1 cellular context compared by ENCODE assay signal in the genomic region with DNA sequence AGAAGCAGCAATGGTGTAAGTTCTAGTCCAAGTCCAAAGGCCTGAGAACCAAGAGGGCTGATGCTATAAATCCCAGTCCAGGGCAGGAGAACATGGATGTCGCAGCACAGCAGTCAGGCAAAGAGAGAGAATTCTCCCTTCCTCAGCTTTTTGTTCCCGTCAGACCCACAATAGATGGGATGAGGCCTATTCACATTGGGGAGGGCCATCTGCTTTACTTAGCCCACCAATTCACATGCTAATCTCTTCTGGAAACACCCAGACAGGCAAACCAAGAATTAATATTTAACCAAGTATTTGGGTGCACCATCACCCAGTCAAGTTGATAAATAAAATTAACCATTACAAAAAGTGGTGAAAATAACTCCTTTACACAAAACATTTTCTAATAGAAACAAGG.
A peak's percentile ranks its signal among the peaks of the same experiment; 100 is the strongest.
TF ChIP-seq lines count a peak whose summit lies in the region.

No MANE protein-coding gene starts in this region.

TF ChIP-seq in H1, 55 proteins besides CTCF, POLR2A, EP300 and RAD21 (continued from another document):
- TF ChIP-seq, protein P1, sequence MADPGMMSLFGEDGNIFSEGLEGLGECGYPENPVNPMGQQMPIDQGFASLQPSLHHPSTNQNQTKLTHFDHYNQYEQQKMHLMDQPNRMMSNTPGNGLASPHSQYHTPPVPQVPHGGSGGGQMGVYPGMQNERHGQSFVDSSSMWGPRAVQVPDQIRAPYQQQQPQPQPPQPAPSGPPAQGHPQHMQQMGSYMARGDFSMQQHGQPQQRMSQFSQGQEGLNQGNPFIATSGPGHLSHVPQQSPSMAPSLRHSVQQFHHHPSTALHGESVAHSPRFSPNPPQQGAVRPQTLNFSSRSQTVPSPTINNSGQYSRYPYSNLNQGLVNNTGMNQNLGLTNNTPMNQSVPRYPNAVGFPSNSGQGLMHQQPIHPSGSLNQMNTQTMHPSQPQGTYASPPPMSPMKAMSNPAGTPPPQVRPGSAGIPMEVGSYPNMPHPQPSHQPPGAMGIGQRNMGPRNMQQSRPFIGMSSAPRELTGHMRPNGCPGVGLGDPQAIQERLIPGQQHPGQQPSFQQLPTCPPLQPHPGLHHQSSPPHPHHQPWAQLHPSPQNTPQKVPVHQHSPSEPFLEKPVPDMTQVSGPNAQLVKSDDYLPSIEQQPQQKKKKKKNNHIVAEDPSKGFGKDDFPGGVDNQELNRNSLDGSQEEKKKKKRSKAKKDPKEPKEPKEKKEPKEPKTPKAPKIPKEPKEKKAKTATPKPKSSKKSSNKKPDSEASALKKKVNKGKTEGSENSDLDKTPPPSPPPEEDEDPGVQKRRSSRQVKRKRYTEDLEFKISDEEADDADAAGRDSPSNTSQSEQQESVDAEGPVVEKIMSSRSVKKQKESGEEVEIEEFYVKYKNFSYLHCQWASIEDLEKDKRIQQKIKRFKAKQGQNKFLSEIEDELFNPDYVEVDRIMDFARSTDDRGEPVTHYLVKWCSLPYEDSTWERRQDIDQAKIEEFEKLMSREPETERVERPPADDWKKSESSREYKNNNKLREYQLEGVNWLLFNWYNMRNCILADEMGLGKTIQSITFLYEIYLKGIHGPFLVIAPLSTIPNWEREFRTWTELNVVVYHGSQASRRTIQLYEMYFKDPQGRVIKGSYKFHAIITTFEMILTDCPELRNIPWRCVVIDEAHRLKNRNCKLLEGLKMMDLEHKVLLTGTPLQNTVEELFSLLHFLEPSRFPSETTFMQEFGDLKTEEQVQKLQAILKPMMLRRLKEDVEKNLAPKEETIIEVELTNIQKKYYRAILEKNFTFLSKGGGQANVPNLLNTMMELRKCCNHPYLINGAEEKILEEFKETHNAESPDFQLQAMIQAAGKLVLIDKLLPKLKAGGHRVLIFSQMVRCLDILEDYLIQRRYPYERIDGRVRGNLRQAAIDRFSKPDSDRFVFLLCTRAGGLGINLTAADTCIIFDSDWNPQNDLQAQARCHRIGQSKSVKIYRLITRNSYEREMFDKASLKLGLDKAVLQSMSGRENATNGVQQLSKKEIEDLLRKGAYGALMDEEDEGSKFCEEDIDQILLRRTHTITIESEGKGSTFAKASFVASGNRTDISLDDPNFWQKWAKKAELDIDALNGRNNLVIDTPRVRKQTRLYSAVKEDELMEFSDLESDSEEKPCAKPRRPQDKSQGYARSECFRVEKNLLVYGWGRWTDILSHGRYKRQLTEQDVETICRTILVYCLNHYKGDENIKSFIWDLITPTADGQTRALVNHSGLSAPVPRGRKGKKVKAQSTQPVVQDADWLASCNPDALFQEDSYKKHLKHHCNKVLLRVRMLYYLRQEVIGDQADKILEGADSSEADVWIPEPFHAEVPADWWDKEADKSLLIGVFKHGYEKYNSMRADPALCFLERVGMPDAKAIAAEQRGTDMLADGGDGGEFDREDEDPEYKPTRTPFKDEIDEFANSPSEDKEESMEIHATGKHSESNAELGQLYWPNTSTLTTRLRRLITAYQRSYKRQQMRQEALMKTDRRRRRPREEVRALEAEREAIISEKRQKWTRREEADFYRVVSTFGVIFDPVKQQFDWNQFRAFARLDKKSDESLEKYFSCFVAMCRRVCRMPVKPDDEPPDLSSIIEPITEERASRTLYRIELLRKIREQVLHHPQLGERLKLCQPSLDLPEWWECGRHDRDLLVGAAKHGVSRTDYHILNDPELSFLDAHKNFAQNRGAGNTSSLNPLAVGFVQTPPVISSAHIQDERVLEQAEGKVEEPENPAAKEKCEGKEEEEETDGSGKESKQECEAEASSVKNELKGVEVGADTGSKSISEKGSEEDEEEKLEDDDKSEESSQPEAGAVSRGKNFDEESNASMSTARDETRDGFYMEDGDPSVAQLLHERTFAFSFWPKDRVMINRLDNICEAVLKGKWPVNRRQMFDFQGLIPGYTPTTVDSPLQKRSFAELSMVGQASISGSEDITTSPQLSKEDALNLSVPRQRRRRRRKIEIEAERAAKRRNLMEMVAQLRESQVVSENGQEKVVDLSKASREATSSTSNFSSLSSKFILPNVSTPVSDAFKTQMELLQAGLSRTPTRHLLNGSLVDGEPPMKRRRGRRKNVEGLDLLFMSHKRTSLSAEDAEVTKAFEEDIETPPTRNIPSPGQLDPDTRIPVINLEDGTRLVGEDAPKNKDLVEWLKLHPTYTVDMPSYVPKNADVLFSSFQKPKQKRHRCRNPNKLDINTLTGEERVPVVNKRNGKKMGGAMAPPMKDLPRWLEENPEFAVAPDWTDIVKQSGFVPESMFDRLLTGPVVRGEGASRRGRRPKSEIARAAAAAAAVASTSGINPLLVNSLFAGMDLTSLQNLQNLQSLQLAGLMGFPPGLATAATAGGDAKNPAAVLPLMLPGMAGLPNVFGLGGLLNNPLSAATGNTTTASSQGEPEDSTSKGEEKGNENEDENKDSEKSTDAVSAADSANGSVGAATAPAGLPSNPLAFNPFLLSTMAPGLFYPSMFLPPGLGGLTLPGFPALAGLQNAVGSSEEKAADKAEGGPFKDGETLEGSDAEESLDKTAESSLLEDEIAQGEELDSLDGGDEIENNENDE (IDR thresholded peaks at IDR 0.05; ENCODE audit: insufficient replicate concordance, low read length), result peak; percentile 53
- TF ChIP-seq KDM1A (IDR thresholded peaks at IDR 0.05; ENCODE audit: borderline replicate concordance, low read length), result no peak
- TF ChIP-seq CHD2 (IDR thresholded peaks at IDR 0.05; ENCODE audit: low read length), result no peak
- TF ChIP-seq KDM5A (IDR thresholded peaks at IDR 0.05; ENCODE audit: low read length), result no peak
- no peak for TF ChIP-seq EZH2 (IDR thresholded peaks at IDR 0.05; ENCODE audit: low read depth, low read length, severe bottlenecking)
- TF ChIP-seq TBP (IDR thresholded peaks at IDR 0.05; ENCODE audit: low read depth, low read length), result 0 out of 2 replicates have a peak, but pooled peaks have one; percentile 26
- TF ChIP-seq SP4 (IDR thresholded peaks at IDR 0.05; ENCODE audit: low read length), result no peak
- no peak for TF ChIP-seq CBX8 (IDR thresholded peaks at IDR 0.05; ENCODE audit: borderline replicate concordance, low read depth, low read length)
- 0 out of 2 replicates have a peak, but pooled peaks have one; percentile 27 for TF ChIP-seq TAF1 (IDR thresholded peaks at IDR 0.05; ENCODE audit: low read depth, low read length)
- TF ChIP-seq BCL11A (IDR thresholded peaks at IDR 0.05; ENCODE audit: low read depth in 2 of 2, low read length in 2 of 2), result no peak
- TF ChIP-seq, protein P2, sequence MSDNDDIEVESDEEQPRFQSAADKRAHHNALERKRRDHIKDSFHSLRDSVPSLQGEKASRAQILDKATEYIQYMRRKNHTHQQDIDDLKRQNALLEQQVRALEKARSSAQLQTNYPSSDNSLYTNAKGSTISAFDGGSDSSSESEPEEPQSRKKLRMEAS (IDR thresholded peaks at IDR 0.05), result no peak
- no peak for TF ChIP-seq SIRT6 (IDR thresholded peaks at IDR 0.05; ENCODE audit: low read length)
- no peak for TF ChIP-seq RFX5 (IDR thresholded peaks at IDR 0.05; ENCODE audit: borderline replicate concordance, low read depth, low read length)
- no peak for TF ChIP-seq BACH1 (IDR thresholded peaks at IDR 0.05; ENCODE audit: low read length)
- TF ChIP-seq NANOG (IDR thresholded peaks at IDR 0.05; ENCODE audit: insufficient read depth, low read depth, low read length, poor library complexity, severe bottlenecking), result no peak
- no peak for TF ChIP-seq NRF1 (IDR thresholded peaks at IDR 0.05; ENCODE audit: low read depth, low read length)
- TF ChIP-seq RNF2 (IDR thresholded peaks at IDR 0.05; ENCODE audit: borderline replicate concordance, low read depth, low read length, missing control alignments, poor library complexity, severe bottlenecking), result no peak
- TF ChIP-seq POU5F1 (IDR thresholded peaks at IDR 0.05; ENCODE audit: low read depth, low read length), result peak; percentile 52; the same call in 1 of the 2 replicates
- TF ChIP-seq, protein P3, sequence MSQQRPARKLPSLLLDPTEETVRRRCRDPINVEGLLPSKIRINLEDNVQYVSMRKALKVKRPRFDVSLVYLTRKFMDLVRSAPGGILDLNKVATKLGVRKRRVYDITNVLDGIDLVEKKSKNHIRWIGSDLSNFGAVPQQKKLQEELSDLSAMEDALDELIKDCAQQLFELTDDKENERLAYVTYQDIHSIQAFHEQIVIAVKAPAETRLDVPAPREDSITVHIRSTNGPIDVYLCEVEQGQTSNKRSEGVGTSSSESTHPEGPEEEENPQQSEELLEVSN (IDR thresholded peaks at IDR 0.05), result no peak
- TF ChIP-seq JUN (IDR thresholded peaks at IDR 0.05; ENCODE audit: low read depth, low read length), result no peak
- no peak for TF ChIP-seq BRCA1 (IDR thresholded peaks at IDR 0.05; ENCODE audit: low read depth, low read length)
- no peak for TF ChIP-seq SAP30 (IDR thresholded peaks at IDR 0.05; ENCODE audit: insufficient read depth, insufficient replicate concordance, low read length)
- TF ChIP-seq SRF (IDR thresholded peaks at IDR 0.05; ENCODE audit: low read depth, low read length), result no peak
- TF ChIP-seq, protein P4, sequence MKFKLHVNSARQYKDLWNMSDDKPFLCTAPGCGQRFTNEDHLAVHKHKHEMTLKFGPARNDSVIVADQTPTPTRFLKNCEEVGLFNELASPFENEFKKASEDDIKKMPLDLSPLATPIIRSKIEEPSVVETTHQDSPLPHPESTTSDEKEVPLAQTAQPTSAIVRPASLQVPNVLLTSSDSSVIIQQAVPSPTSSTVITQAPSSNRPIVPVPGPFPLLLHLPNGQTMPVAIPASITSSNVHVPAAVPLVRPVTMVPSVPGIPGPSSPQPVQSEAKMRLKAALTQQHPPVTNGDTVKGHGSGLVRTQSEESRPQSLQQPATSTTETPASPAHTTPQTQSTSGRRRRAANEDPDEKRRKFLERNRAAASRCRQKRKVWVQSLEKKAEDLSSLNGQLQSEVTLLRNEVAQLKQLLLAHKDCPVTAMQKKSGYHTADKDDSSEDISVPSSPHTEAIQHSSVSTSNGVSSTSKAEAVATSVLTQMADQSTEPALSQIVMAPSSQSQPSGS (IDR thresholded peaks at IDR 0.05; ENCODE audit: low read length), result no peak
- TF ChIP-seq TCF12 (IDR thresholded peaks at IDR 0.05; ENCODE audit: low read depth, low read length), result 0 out of 2 replicates have a peak, but pooled peaks have one; percentile 11
- TF ChIP-seq, protein P5, sequence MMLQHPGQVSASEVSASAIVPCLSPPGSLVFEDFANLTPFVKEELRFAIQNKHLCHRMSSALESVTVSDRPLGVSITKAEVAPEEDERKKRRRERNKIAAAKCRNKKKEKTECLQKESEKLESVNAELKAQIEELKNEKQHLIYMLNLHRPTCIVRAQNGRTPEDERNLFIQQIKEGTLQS (IDR thresholded peaks at IDR 0.05; ENCODE audit: insufficient read depth, low read depth, low read length), result no peak
- no peak for TF ChIP-seq ASH2L (IDR thresholded peaks at IDR 0.05; ENCODE audit: low read length)
